Comparison of ENCODE assay signal across 9 cellular contexts in the genomic region with DNA sequence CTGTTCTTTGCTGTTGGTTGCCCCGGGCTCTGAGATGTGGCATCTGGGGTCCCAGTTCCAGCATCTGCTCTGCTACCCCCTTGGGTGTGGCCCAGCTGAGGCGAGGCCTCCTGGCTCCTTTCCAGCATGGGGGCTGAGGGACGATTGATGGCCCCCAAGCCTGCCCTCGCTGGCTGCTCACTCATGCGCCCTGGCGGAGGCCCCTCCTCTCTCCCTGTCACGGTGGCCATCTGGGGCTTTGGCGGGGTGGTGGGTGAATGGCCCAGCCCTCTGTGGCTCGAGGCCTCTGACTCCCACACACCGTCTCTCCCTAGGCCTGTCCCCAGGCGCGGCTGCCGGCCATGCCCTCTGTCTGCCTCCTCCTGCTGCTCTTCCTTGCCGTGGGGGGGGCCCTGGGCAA. TPM values are rescaled to one million over a fixed set of nuclear protein-coding genes. Genes with fewer than 3 reads are reported as not detected.
DNase-seq lines count a peak whose midpoint lies in the region; ATAC-seq, FAIRE-seq and TF ChIP-seq lines count a peak whose summit lies in the region.
"Had no signal": no experiment of that assay in that cellular context is flagged by ENCODE, and none has a peak within 500 bp of the region (broad histone marks: within the 10 kb centered on the region; RNA-seq: fewer than 3 reads in every experiment).

No MANE protein-coding gene starts in this region.

- H3K27ac ChIP-seq in keratinocyte (ENCODE audit: control insufficient read depth, insufficient read depth, low read length) (no peak overlapping the region), thoracic aorta (peak overlapping the region in 1 of 2 donors; percentile 41)

- no peaks in the 10 kb centered on the region for H4K20me1 ChIP-seq in keratinocyte (ENCODE audit: control insufficient read depth, extremely low read depth, insufficient read depth, low read length)

- H3K27me3 ChIP-seq in keratinocyte (ENCODE audit: control insufficient read depth, extremely low read depth, insufficient read depth, low read length) (no peaks in the 10 kb centered on the region), thoracic aorta (replicated peaks; ENCODE audit: insufficient read depth) (no peaks in the 10 kb centered on the region)

- no peak overlapping the region for H3K27ac Mint-ChIP-seq in activated T-cell treated with anti-CD3 and anti-CD28 coated beads, Interleukin-2, amount 50 U/mL, for 72 hours
- H3K27ac Mint-ChIP-seq in activated T-helper 2 cell treated with anti-CD3 and anti-CD28 coated beads, Interferon-gamma antibody, Interleukin-2, Interleukin-4, amounts not matched to agents 10 μg/mL and 5 μg/mL and 100 μg/mL, durations not matched to agents 14 hours and 24 hours and 36 hours, result no peak overlapping the region
- H3K27ac Mint-ChIP-seq: CD14-positive monocyte had no signal

- dilution Hi-C loops in keratinocyte (cut with MboI; ENCODE audit: extremely low pct_ligation_motif_present, low sequenced_read_pairs), result no loop called here

- intact Hi-C loops in activated T-helper 2 cell treated with anti-CD3 and anti-CD28 coated beads, Interferon-gamma antibody, Interleukin-2, Interleukin-4, amounts not matched to agents 10 μg/mL and 5 μg/mL and 100 μg/mL, durations not matched to agents 14 hours and 24 hours and 36 hours (cut with micrococcal nuclease), result no loop called here

- H3K4me1 ChIP-seq in keratinocyte (ENCODE audit: control insufficient read depth, extremely low read depth, insufficient read depth, low read length) (peaks cover 4% of the 10 kb centered on the region), thoracic aorta (ENCODE audit: control insufficient read depth in 1 of 2, low read depth in 2 of 2) (peaks cover 0 to 10% of the 10 kb centered on the region in 2 donors)

- H3K4me3 Mint-ChIP-seq in activated T-cell treated with anti-CD3 and anti-CD28 coated beads, Interleukin-2, amount 50 U/mL, for 72 hours, result peak overlapping the region; percentile 56 to 83
- peak overlapping the region; percentile 51 for H3K4me3 Mint-ChIP-seq in activated T-helper 2 cell treated with anti-CD3 and anti-CD28 coated beads, Interferon-gamma antibody, Interleukin-2, Interleukin-4, amounts not matched to agents 10 μg/mL and 5 μg/mL and 100 μg/mL, durations not matched to agents 14 hours and 24 hours and 36 hours (ENCODE audit: low read depth)

- peaks cover 5 to 11% of the 10 kb centered on the region in 2 donors for H3K36me3 Mint-ChIP-seq in activated T-cell treated with anti-CD3 and anti-CD28 coated beads, Interleukin-2, amount 50 U/mL, for 72 hours (ENCODE audit: insufficient read depth in 2 of 2)
- H3K36me3 Mint-ChIP-seq in activated T-helper 2 cell treated with anti-CD3 and anti-CD28 coated beads, Interferon-gamma antibody, Interleukin-2, Interleukin-4, amounts not matched to agents 10 μg/mL and 5 μg/mL and 100 μg/mL, durations not matched to agents 14 hours and 24 hours and 36 hours (ENCODE audit: low read depth), result peaks cover 9% of the 10 kb centered on the region

- H3K4me3 ChIP-seq in keratinocyte (ENCODE audit: control insufficient read depth in 2 of 3, extremely low read depth in 1 of 3, insufficient read depth in 2 of 3, low read depth in 1 of 3, low read length in 3 of 3), result no peak overlapping the region
- H3K4me3 ChIP-seq in thoracic aorta, result peak overlapping the region; percentile 80

- FAIRE-seq in keratinocyte (lab: Jason Lieb, UNC), result no peak

- no peak for TF ChIP-seq CTCF in keratinocyte (optimal IDR thresholded peaks at IDR 0.05 in 1 of 3, IDR thresholded peaks at IDR 0.05 in 1 of 3, conservative IDR thresholded peaks at IDR 0.05 in 1 of 3; ENCODE audit: extremely low read depth in 1 of 3, insufficient read depth in 2 of 3, low read length in 3 of 3)
- TF ChIP-seq CTCF in thoracic aorta (IDR thresholded peaks at IDR 0.05), result no peak

- H3K27me3 Mint-ChIP-seq in activated T-cell treated with anti-CD3 and anti-CD28 coated beads, Interleukin-2, amount 50 U/mL, for 72 hours (ENCODE audit: low read depth), result no peaks in the 10 kb centered on the region
- H3K27me3 Mint-ChIP-seq in activated T-helper 2 cell treated with anti-CD3 and anti-CD28 coated beads, Interferon-gamma antibody, Interleukin-2, Interleukin-4, amounts not matched to agents 10 μg/mL and 5 μg/mL and 100 μg/mL, durations not matched to agents 14 hours and 24 hours and 36 hours (ENCODE audit: low read depth), result no peaks in the 10 kb centered on the region

- H3K9me3 ChIP-seq in keratinocyte (ENCODE audit: control insufficient read depth, low read depth, low read length) (no peaks in the 10 kb centered on the region), thoracic aorta (no peaks in the 10 kb centered on the region)

- peaks cover 0 to 3% of the 10 kb centered on the region in 2 experiments for H3K36me3 ChIP-seq in keratinocyte (ENCODE audit: control insufficient read depth in 2 of 2, extremely low read depth in 1 of 2, insufficient read depth in 2 of 2, low read length in 2 of 2)
- peaks cover 3% of the 10 kb centered on the region for H3K36me3 ChIP-seq in thoracic aorta

- peaks cover 4% of the 10 kb centered on the region for H3K4me1 Mint-ChIP-seq in activated T-cell treated with anti-CD3 and anti-CD28 coated beads, Interleukin-2, amount 50 U/mL, for 72 hours (ENCODE audit: low read depth)
- peaks cover 5% of the 10 kb centered on the region for H3K4me1 Mint-ChIP-seq in activated T-helper 2 cell treated with anti-CD3 and anti-CD28 coated beads, Interferon-gamma antibody, Interleukin-2, Interleukin-4, amounts not matched to agents 10 μg/mL and 5 μg/mL and 100 μg/mL, durations not matched to agents 14 hours and 24 hours and 36 hours (ENCODE audit: low read depth)

- H2AFZ ChIP-seq in keratinocyte (ENCODE audit: control insufficient read depth, low read length), result no peak overlapping the region

- no peaks in the 10 kb centered on the region for H3K9me1 ChIP-seq in keratinocyte (ENCODE audit: control insufficient read depth, extremely low read depth, insufficient read depth, low read length)

- no peaks in the 10 kb centered on the region for H3K9me3 Mint-ChIP-seq in activated T-cell treated with anti-CD3 and anti-CD28 coated beads, Interleukin-2, amount 50 U/mL, for 72 hours
- no peaks in the 10 kb centered on the region for H3K9me3 Mint-ChIP-seq in activated T-helper 2 cell treated with anti-CD3 and anti-CD28 coated beads, Interferon-gamma antibody, Interleukin-2, Interleukin-4, amounts not matched to agents 10 μg/mL and 5 μg/mL and 100 μg/mL, durations not matched to agents 14 hours and 24 hours and 36 hours

- no peak for DNase-seq in activated T-cell treated with anti-CD3 and anti-CD28 coated beads, Interleukin-2, amount 50 U/mL, for 72 hours
- no peak for DNase-seq in activated T-cell treated with anti-CD3 and anti-CD28 coated beads for 4 hours
- DNase-seq in activated T-helper 2 cell treated with anti-CD3 and anti-CD28 coated beads, Interferon-gamma antibody, Interleukin-2, Interleukin-4, amounts not matched to agents 10 μg/mL and 5 μg/mL and 100 μg/mL, durations not matched to agents 14 hours and 24 hours and 36 hours (ENCODE audit: low spot score), result no peak
- DNase-seq in keratinocyte (ENCODE audit: low read depth, low spot score), result no peak
- no peak for DNase-seq in thoracic aorta (ENCODE audit: low spot score)
- no peak for DNase-seq in NK-92 treated with Interleukin-12 subunit alpha and Interleukin-12 subunit beta, amount 100 ng/mL, for 24 hours (lab: John Stamatoyannopoulos, UW)
- no peak for DNase-seq in GOT3 (lab: John Stamatoyannopoulos, UW)
- DNase-seq in NCI-H1092 treated with DMSO at 0.1 percent for 48 hours (lab: John Stamatoyannopoulos, UW), result no peak

- no peak for ATAC-seq in activated T-cell treated with anti-CD3 and anti-CD28 coated beads, Interleukin-2, amount 50 U/mL, for 72 hours (replicated peaks in 1 of 2)
- no peak for ATAC-seq in thoracic aorta (ENCODE audit: insufficient number of reproducible peaks, low FRiP score, low read depth)

- H3K79me2 ChIP-seq in keratinocyte (ENCODE audit: control insufficient read depth, insufficient read depth, low read length), result peaks cover 8% of the 10 kb centered on the region

- H3K4me2 ChIP-seq in keratinocyte (ENCODE audit: control insufficient read depth, extremely low read depth, insufficient read depth, low read depth, low read length), result peak overlapping the region; percentile 66

- H3K9ac ChIP-seq in keratinocyte (ENCODE audit: control insufficient read depth, extremely low read depth, insufficient read depth, low read length), result no peak overlapping the region

RNA-seq across cellular contexts. Expression of gene PLXNA3, which starts 1.8 kb away (rescaled TPM):
- total RNA-seq in activated T-cell treated with anti-CD3 and anti-CD28 coated beads, Interleukin-2, amount 50 U/mL, for 72 hours, result 10 to 100 TPM; 39.4 to 42.9 TPM
- 62.1 and 62.5 TPM in 2 replicates for total RNA-seq in activated T-helper 2 cell treated with anti-CD3 and anti-CD28 coated beads, Interferon-gamma antibody, Interleukin-2, Interleukin-4, amounts not matched to agents 10 μg/mL and 5 μg/mL and 100 μg/mL, durations not matched to agents 14 hours and 24 hours and 36 hours
- polyA plus RNA-seq in keratinocyte, result 7.6 to 14.2 TPM (median 13.0 TPM) in 3 replicates
- 4.0 TPM for polyA plus RNA-seq in keratinocyte (2011; ENCODE audit: low read depth)
- 4.0 and 5.3 TPM in 2 replicates for polyA plus RNA-seq in keratinocyte (2011; cell fraction: cytosol; rRNA removed)
- 71.8 and 104 TPM in 2 replicates for polyA plus RNA-seq in keratinocyte (2011; cell fraction: nucleus; rRNA removed)
- polyA plus RNA-seq in keratinocyte (2012; ENCODE audit: low replicate concordance), result 11.7 and 20.8 TPM in 2 replicates
- polyA minus RNA-seq in keratinocyte, result 21.9 to 111 TPM (median 32.0 TPM) in 3 replicates
- 8.8 TPM for polyA minus RNA-seq in keratinocyte (2011; cell fraction: cytosol; rRNA and poly(A)+ RNA removed)
- polyA minus RNA-seq in keratinocyte (2011; cell fraction: nucleus; rRNA and poly(A)+ RNA removed), result 47.2 and 62.8 TPM in 2 replicates
- total RNA-seq in thoracic aorta, result 10 to 100 TPM; 39.3 to 40.9 TPM

RNA-seq across cellular contexts. Expression of gene FAM50A, which starts 15.9 kb away (rescaled TPM):
- 10 to 100 TPM; 49.6 to 56.6 TPM for total RNA-seq in activated T-cell treated with anti-CD3 and anti-CD28 coated beads, Interleukin-2, amount 50 U/mL, for 72 hours
- total RNA-seq in activated T-helper 2 cell treated with anti-CD3 and anti-CD28 coated beads, Interferon-gamma antibody, Interleukin-2, Interleukin-4, amounts not matched to agents 10 μg/mL and 5 μg/mL and 100 μg/mL, durations not matched to agents 14 hours and 24 hours and 36 hours, result 79.6 and 84.1 TPM in 2 replicates
- 34.0 to 40.0 TPM (median 35.7 TPM) in 3 replicates for polyA plus RNA-seq in keratinocyte
- 51.4 TPM for polyA plus RNA-seq in keratinocyte (2011; ENCODE audit: low read depth)
- 25.8 and 41.6 TPM in 2 replicates for polyA plus RNA-seq in keratinocyte (2011; cell fraction: cytosol; rRNA removed)
- 55.3 and 58.4 TPM in 2 replicates for polyA plus RNA-seq in keratinocyte (2011; cell fraction: nucleus; rRNA removed)
- 44.4 and 54.1 TPM in 2 replicates for polyA plus RNA-seq in keratinocyte (2012; ENCODE audit: low replicate concordance)
- polyA minus RNA-seq in keratinocyte, result 20.9 to 32.1 TPM (median 31.1 TPM) in 3 replicates
- polyA minus RNA-seq in keratinocyte (2011; cell fraction: cytosol; rRNA and poly(A)+ RNA removed), result 16.1 TPM
- 13.3 and 15.1 TPM in 2 replicates for polyA minus RNA-seq in keratinocyte (2011; cell fraction: nucleus; rRNA and poly(A)+ RNA removed)
- total RNA-seq in thoracic aorta, result 10 to 100 TPM; 52.8 to 63.4 TPM

RNA-seq across cellular contexts. Expression of gene LAGE3, which starts 19.2 kb away (rescaled TPM):
- 10 to 100 TPM; 34.3 to 35.8 TPM for total RNA-seq in activated T-cell treated with anti-CD3 and anti-CD28 coated beads, Interleukin-2, amount 50 U/mL, for 72 hours
- 49.4 and 51.7 TPM in 2 replicates for total RNA-seq in activated T-helper 2 cell treated with anti-CD3 and anti-CD28 coated beads, Interferon-gamma antibody, Interleukin-2, Interleukin-4, amounts not matched to agents 10 μg/mL and 5 μg/mL and 100 μg/mL, durations not matched to agents 14 hours and 24 hours and 36 hours
- polyA plus RNA-seq in keratinocyte, result 6.3 to 11.4 TPM (median 9.3 TPM) in 3 replicates
- polyA plus RNA-seq in keratinocyte (2011; ENCODE audit: low read depth), result 3.3 TPM
- 6.4 and 9.9 TPM in 2 replicates for polyA plus RNA-seq in keratinocyte (2011; cell fraction: cytosol; rRNA removed)
- 2.3 and 2.8 TPM in 2 replicates for polyA plus RNA-seq in keratinocyte (2011; cell fraction: nucleus; rRNA removed)
- polyA plus RNA-seq in keratinocyte (2012; ENCODE audit: low replicate concordance), result 13.8 and 14.4 TPM in 2 replicates
- polyA minus RNA-seq in keratinocyte, result 2.7 to 4.3 TPM (median 3.4 TPM) in 3 replicates
- 14.6 TPM for polyA minus RNA-seq in keratinocyte (2011; cell fraction: cytosol; rRNA and poly(A)+ RNA removed)
- polyA minus RNA-seq in keratinocyte (2011; cell fraction: nucleus; rRNA and poly(A)+ RNA removed), result 1.4 TPM in 2 replicates
- total RNA-seq in thoracic aorta, result 1 to 10 TPM; 2.1 to 8.9 TPM

RNA-seq across cellular contexts. Expression of gene GDI1, which starts 22.9 kb away (rescaled TPM):
- 100 to 1,000 TPM; 115 to 118 TPM for total RNA-seq in activated T-cell treated with anti-CD3 and anti-CD28 coated beads, Interleukin-2, amount 50 U/mL, for 72 hours
- 115 and 117 TPM in 2 replicates for total RNA-seq in activated T-helper 2 cell treated with anti-CD3 and anti-CD28 coated beads, Interferon-gamma antibody, Interleukin-2, Interleukin-4, amounts not matched to agents 10 μg/mL and 5 μg/mL and 100 μg/mL, durations not matched to agents 14 hours and 24 hours and 36 hours
- 61.8 to 96.4 TPM (median 75.3 TPM) in 3 replicates for polyA plus RNA-seq in keratinocyte
- polyA plus RNA-seq in keratinocyte (2011; ENCODE audit: low read depth), result 121 TPM
- polyA plus RNA-seq in keratinocyte (2011; cell fraction: cytosol; rRNA removed), result 63.8 and 89.3 TPM in 2 replicates
- 208 and 226 TPM in 2 replicates for polyA plus RNA-seq in keratinocyte (2011; cell fraction: nucleus; rRNA removed)
- polyA plus RNA-seq in keratinocyte (2012; ENCODE audit: low replicate concordance), result 69.4 and 104 TPM in 2 replicates
- 58.3 to 118 TPM (median 73.8 TPM) in 3 replicates for polyA minus RNA-seq in keratinocyte
- polyA minus RNA-seq in keratinocyte (2011; cell fraction: cytosol; rRNA and poly(A)+ RNA removed), result 62.0 TPM
- polyA minus RNA-seq in keratinocyte (2011; cell fraction: nucleus; rRNA and poly(A)+ RNA removed), result 40.1 and 44.4 TPM in 2 replicates
- 100 to 1,000 TPM in 1 of 2 donors, 10 to 100 TPM in 1; 99.4 to 151 TPM for total RNA-seq in thoracic aorta

RNA-seq across cellular contexts. Expression of gene UBL4A, which starts 26.6 kb away (rescaled TPM):
- 10 to 100 TPM; 45.0 to 53.5 TPM for total RNA-seq in activated T-cell treated with anti-CD3 and anti-CD28 coated beads, Interleukin-2, amount 50 U/mL, for 72 hours
- 55.5 and 56.1 TPM in 2 replicates for total RNA-seq in activated T-helper 2 cell treated with anti-CD3 and anti-CD28 coated beads, Interferon-gamma antibody, Interleukin-2, Interleukin-4, amounts not matched to agents 10 μg/mL and 5 μg/mL and 100 μg/mL, durations not matched to agents 14 hours and 24 hours and 36 hours
- 15.2 to 26.7 TPM (median 20.4 TPM) in 3 replicates for polyA plus RNA-seq in keratinocyte
- 6.4 TPM for polyA plus RNA-seq in keratinocyte (2011; ENCODE audit: low read depth)
- 17.7 and 25.1 TPM in 2 replicates for polyA plus RNA-seq in keratinocyte (2011; cell fraction: cytosol; rRNA removed)
- 10.3 and 13.2 TPM in 2 replicates for polyA plus RNA-seq in keratinocyte (2011; cell fraction: nucleus; rRNA removed)
- polyA plus RNA-seq in keratinocyte (2012; ENCODE audit: low replicate concordance), result 16.5 and 25.0 TPM in 2 replicates
- 18.1 to 23.2 TPM (median 22.4 TPM) in 3 replicates for polyA minus RNA-seq in keratinocyte
- 31.3 TPM for polyA minus RNA-seq in keratinocyte (2011; cell fraction: cytosol; rRNA and poly(A)+ RNA removed)
- 8.1 and 10.2 TPM in 2 replicates for polyA minus RNA-seq in keratinocyte (2011; cell fraction: nucleus; rRNA and poly(A)+ RNA removed)
- 10 to 100 TPM; 28.1 to 67.1 TPM for total RNA-seq in thoracic aorta
